19 cellular contexts compared by ENCODE assay signal in the genomic region with DNA sequence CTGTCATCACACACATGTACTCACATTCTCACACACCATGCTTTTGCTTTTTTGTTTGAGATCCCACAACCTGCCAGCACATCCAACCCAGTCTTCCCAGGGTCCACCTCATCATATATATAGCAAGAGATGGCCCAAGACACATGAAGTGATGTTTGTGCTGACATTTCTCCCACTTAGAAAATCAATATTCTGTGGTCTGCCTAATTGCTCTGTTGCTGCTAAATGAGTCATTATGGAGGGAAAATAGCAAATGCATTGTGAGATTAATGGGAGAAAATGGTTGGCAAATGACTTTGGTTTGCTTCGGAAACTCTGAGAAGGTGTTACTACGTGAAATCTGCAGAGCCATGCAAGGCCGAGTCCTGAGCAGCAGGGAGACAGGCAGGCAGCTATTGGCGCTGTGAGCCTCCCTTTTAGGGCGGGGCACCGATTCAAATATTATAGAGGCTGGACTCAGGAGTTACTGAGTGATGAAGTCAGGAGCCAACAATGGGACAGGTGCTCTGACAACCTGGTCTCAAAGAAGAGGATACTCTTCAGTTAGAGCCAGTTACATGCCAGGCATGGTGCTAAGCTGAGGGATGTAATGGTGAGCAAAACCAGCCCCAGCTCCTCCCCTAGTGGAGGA.
"Had no signal": no experiment of that assay in that cellular context is flagged by ENCODE, and none has a peak within 500 bp of the region (broad histone marks: within the 10 kb centered on the region; RNA-seq: fewer than 3 reads in every experiment).

No MANE protein-coding gene starts in this region.

- H3K27me3 ChIP-seq: esophagus squamous epithelium, left lung had no signal

- H3K4me1 Mint-ChIP-seq: central memory CD8-positive, alpha-beta T cell; stimulated activated effector memory CD8-positive, alpha-beta T cell treated with anti-CD3 and anti-CD28 coated beads, Interleukin-12 subunit alpha, Interleukin-12 subunit beta, amount 100 ng/mL, for 72 hours had no signal

- DNase-seq: activated CD4-positive, alpha-beta T cell treated with anti-CD3 and anti-CD28 coated beads for 4 hours; activated CD8-positive, alpha-beta memory T cell treated with anti-CD3 and anti-CD28 coated beads, Interleukin-2, amount 50 U/mL, for 4 hours; activated CD8-positive, alpha-beta T cell treated with anti-CD3 and anti-CD28 coated beads for 36 hours; activated gamma-delta T cell; activated T-cell treated with anti-CD3 and anti-CD28 coated beads, Interleukin-2, amount 50 U/mL, for 72 hours; amniotic stem cell; esophagus squamous epithelium; hippocampal formation; left lung; naive thymus-derived CD8-positive, alpha-beta T cell; retina; stimulated activated CD4-positive, alpha-beta T cell treated with anti-CD3 and anti-CD28 coated beads, Interleukin-12 subunit alpha, Interleukin-12 subunit beta, amount 100 ng/mL, for 4 hours; stimulated activated CD4-positive, alpha-beta T cell treated with anti-CD3 and anti-CD28 coated beads, Interleukin-2, amount 100 ng/mL, for 24 hours had no signal

- H3K4me3 Mint-ChIP-seq: activated CD8-positive, alpha-beta T cell treated with anti-CD3 and anti-CD28 coated beads for 36 hours; activated T-cell treated with anti-CD3 and anti-CD28 coated beads, Interleukin-2, amount 50 U/mL, for 72 hours; central memory CD8-positive, alpha-beta T cell; naive thymus-derived CD8-positive, alpha-beta T cell; stimulated activated effector memory CD8-positive, alpha-beta T cell treated with anti-CD3 and anti-CD28 coated beads, Interleukin-12 subunit alpha, Interleukin-12 subunit beta, amount 100 ng/mL, for 72 hours; WTC11 had no signal

- H3K27ac ChIP-seq: coronary artery, esophagus squamous epithelium, left lung, neutrophil had no signal

- H3K36me3 Mint-ChIP-seq: activated naive CD4-positive, alpha-beta T cell treated with anti-CD3 and anti-CD28 coated beads, Interleukin-2, amount 50 U/mL, for 72 hours; naive thymus-derived CD8-positive, alpha-beta T cell; stimulated activated effector memory CD8-positive, alpha-beta T cell treated with anti-CD3 and anti-CD28 coated beads, Interleukin-12 subunit alpha, Interleukin-12 subunit beta, amount 100 ng/mL, for 72 hours had no signal

- H3K27me3 Mint-ChIP-seq: activated CD8-positive, alpha-beta T cell treated with anti-CD3 and anti-CD28 coated beads for 36 hours; central memory CD8-positive, alpha-beta T cell had no signal

- H3K27ac Mint-ChIP-seq: activated CD8-positive, alpha-beta T cell treated with anti-CD3 and anti-CD28 coated beads for 36 hours; activated naive CD4-positive, alpha-beta T cell treated with anti-CD3 and anti-CD28 coated beads, Interleukin-2, amount 50 U/mL, for 72 hours; activated T-cell treated with anti-CD3 and anti-CD28 coated beads, Interleukin-2, amount 50 U/mL, for 72 hours; naive thymus-derived CD8-positive, alpha-beta T cell; stimulated activated effector memory CD8-positive, alpha-beta T cell treated with anti-CD3 and anti-CD28 coated beads, Interleukin-12 subunit alpha, Interleukin-12 subunit beta, amount 100 ng/mL, for 72 hours; WTC11 had no signal

- H3K9me3 Mint-ChIP-seq: activated CD8-positive, alpha-beta T cell treated with anti-CD3 and anti-CD28 coated beads for 36 hours; activated naive CD4-positive, alpha-beta T cell treated with anti-CD3 and anti-CD28 coated beads, Interleukin-2, amount 50 U/mL, for 72 hours; activated T-cell treated with anti-CD3 and anti-CD28 coated beads, Interleukin-2, amount 50 U/mL, for 72 hours; central memory CD8-positive, alpha-beta T cell; naive thymus-derived CD8-positive, alpha-beta T cell; stimulated activated effector memory CD8-positive, alpha-beta T cell treated with anti-CD3 and anti-CD28 coated beads, Interleukin-12 subunit alpha, Interleukin-12 subunit beta, amount 100 ng/mL, for 72 hours; WTC11 had no signal

- H3K4me3 ChIP-seq: coronary artery, esophagus squamous epithelium, left lung had no signal

- H3K36me3 ChIP-seq: esophagus squamous epithelium, left lung, neutrophil had no signal

- H3K9me3 ChIP-seq: esophagus squamous epithelium, left lung, neutrophil had no signal
